32 cellular contexts compared by ENCODE assay signal in the genomic region with DNA sequence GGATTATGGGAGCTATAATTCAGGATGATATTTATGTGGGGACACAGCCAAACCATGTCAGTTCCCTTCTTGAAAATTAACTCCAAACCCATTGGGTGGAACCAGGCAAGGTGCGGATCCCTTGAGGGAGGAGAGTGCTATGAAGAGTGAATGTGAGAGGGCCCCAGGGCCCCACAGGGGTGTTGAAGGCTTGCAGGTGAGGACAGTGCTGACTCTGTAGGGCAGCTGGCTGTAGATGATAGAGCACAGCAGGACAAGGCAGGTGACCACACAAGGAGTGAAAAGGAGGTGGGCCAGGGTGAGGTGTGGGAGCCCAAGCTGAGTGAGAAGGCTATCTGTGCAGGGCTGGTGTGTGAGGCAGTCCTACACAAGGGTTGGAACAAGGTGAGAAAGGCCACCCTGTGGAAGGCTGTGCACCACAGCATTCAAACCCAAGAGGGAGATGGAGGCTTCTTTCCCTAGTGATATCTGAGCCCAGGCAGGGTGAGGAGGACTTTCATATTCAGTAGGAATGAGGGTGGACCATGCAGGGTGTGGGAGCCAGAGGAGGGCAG.
"Had no signal": no experiment of that assay in that cellular context is flagged by ENCODE, and none has a peak within 500 bp of the region (broad histone marks: within the 10 kb centered on the region; RNA-seq: fewer than 3 reads in every experiment).

No MANE protein-coding gene starts in this region.

- H3K9me3 ChIP-seq: body of pancreas, breast epithelium, MG63, SK-N-SH had no signal

- H3K27ac Mint-ChIP-seq: activated CD4-positive, alpha-beta memory T cell treated with anti-CD3 and anti-CD28 coated beads for 36 hours; activated CD4-positive, alpha-beta T cell treated with anti-CD3 and anti-CD28 coated beads for 36 hours; activated naive CD4-positive, alpha-beta T cell treated with anti-CD3 and anti-CD28 coated beads for 36 hours; activated naive CD4-positive, alpha-beta T cell treated with anti-CD3 and anti-CD28 coated beads, Interleukin-2, amount 50 U/mL, for 72 hours; activated T-helper 1 cell treated with anti-CD3 and anti-CD28 coated beads, Interleukin-12 subunit alpha, Interleukin-12 subunit beta, Interleukin-2, Interleukin-4 antibody, amounts not matched to agents 30 ng/mL and 10 ng/mL and 1 ng/mL, durations not matched to agents 14 hours and 24 hours and 36 hours; T-helper 1 cell treated with Interleukin-12 subunit alpha and Interleukin-12 subunit beta and Interleukin-4 antibody, amounts not matched to agents 30 μg/mL and 1 μg/mL, for 36 hours; T-helper 2 cell treated with Interferon-gamma antibody and Interleukin-4, amounts not matched to agents 5 μg/mL and 100 μg/mL, for 36 hours had no signal

- H3K9me3 Mint-ChIP-seq: activated CD4-positive, alpha-beta memory T cell treated with anti-CD3 and anti-CD28 coated beads for 36 hours; activated naive CD4-positive, alpha-beta T cell treated with anti-CD3 and anti-CD28 coated beads for 36 hours; activated naive CD4-positive, alpha-beta T cell treated with anti-CD3 and anti-CD28 coated beads, Interleukin-2, amount 50 U/mL, for 72 hours; activated T-cell treated with anti-CD3 and anti-CD28 coated beads, Interleukin-2, amount 50 U/mL, for 4 hours; activated T-helper 1 cell treated with anti-CD3 and anti-CD28 coated beads, Interleukin-12 subunit alpha, Interleukin-12 subunit beta, Interleukin-2, Interleukin-4 antibody, amounts not matched to agents 30 ng/mL and 10 ng/mL and 1 ng/mL, durations not matched to agents 14 hours and 24 hours and 36 hours; T-helper 1 cell treated with Interleukin-12 subunit alpha and Interleukin-12 subunit beta and Interleukin-4 antibody, amounts not matched to agents 30 μg/mL and 1 μg/mL, for 36 hours; T-helper 2 cell treated with Interferon-gamma antibody and Interleukin-4, amounts not matched to agents 5 μg/mL and 100 μg/mL, for 36 hours had no signal

- H3K4me3 Mint-ChIP-seq: activated CD4-positive, alpha-beta memory T cell treated with anti-CD3 and anti-CD28 coated beads for 36 hours; activated CD4-positive, alpha-beta T cell treated with anti-CD3 and anti-CD28 coated beads for 36 hours; activated naive CD4-positive, alpha-beta T cell treated with anti-CD3 and anti-CD28 coated beads for 36 hours; activated T-cell treated with anti-CD3 and anti-CD28 coated beads, Interleukin-2, amount 50 U/mL, for 4 hours; activated T-helper 1 cell treated with anti-CD3 and anti-CD28 coated beads, Interleukin-12 subunit alpha, Interleukin-12 subunit beta, Interleukin-2, Interleukin-4 antibody, amounts not matched to agents 30 ng/mL and 10 ng/mL and 1 ng/mL, durations not matched to agents 14 hours and 24 hours and 36 hours; T-helper 1 cell treated with Interleukin-12 subunit alpha and Interleukin-12 subunit beta and Interleukin-4 antibody, amounts not matched to agents 30 μg/mL and 1 μg/mL, for 36 hours; T-helper 2 cell treated with Interferon-gamma antibody and Interleukin-4, amounts not matched to agents 5 μg/mL and 100 μg/mL, for 36 hours had no signal

- H3K4me1 ChIP-seq: body of pancreas, breast epithelium, SJSA1 had no signal

- H3K27ac ChIP-seq: body of pancreas, breast epithelium, PC-9, SJSA1 had no signal

- H3K4me1 Mint-ChIP-seq: activated CD4-positive, alpha-beta T cell treated with anti-CD3 and anti-CD28 coated beads for 36 hours had no signal

- DNase-seq: activated CD4-positive, alpha-beta memory T cell treated with anti-CD3 and anti-CD28 coated beads for 36 hours; activated CD4-positive, alpha-beta T cell treated with anti-CD3 and anti-CD28 coated beads for 36 hours; activated CD4-positive, alpha-beta T cell treated with anti-CD3 and anti-CD28 coated beads, Interleukin-2, amount 50 U/mL, for 1 hour; activated CD8-positive, alpha-beta memory T cell treated with anti-CD3 and anti-CD28 coated beads, Interleukin-2, amount 50 U/mL, for 4 hours; activated gamma-delta T cell treated with Interleukin-2 at 50 U/mL for 16 hours; activated naive CD4-positive, alpha-beta T cell treated with anti-CD3 and anti-CD28 coated beads for 36 hours; activated T-cell treated with anti-CD3 and anti-CD28 coated beads for 4 hours; activated T-cell treated with anti-CD3 and anti-CD28 coated beads, Interleukin-2, amount 50 U/mL, for 4 hours; amygdala; body of pancreas; Kasumi-1; KG1; MG63; NCI-H1048; NCI-H1105 treated with DMSO at 0.1 percent for 48 hours; NCI-H1436; NCI-H187; NCI-H2029 treated with DMSO at 0.1 percent for 48 hours; NCI-H2107; NCI-H2171; NCI-H510A; NCI-H526; NCI-H748 treated with DMSO at 0.1 percent for 48 hours; PC-9; SHP77 treated with DMSO at 0.1 percent for 48 hours; SK-N-SH had no signal

- H3K36me3 Mint-ChIP-seq: activated CD4-positive, alpha-beta memory T cell treated with anti-CD3 and anti-CD28 coated beads for 36 hours; activated naive CD4-positive, alpha-beta T cell treated with anti-CD3 and anti-CD28 coated beads, Interleukin-2, amount 50 U/mL, for 72 hours had no signal

- H3K27me3 ChIP-seq: body of pancreas, breast epithelium, MG63, SJSA1 had no signal

- H3K36me3 ChIP-seq: breast epithelium, MG63, SJSA1 had no signal

- H3K4me3 ChIP-seq: body of pancreas, breast epithelium, MG63, PC-9, SJSA1 had no signal

- ATAC-seq: activated CD4-positive, alpha-beta T cell treated with anti-CD3 and anti-CD28 coated beads for 36 hours; activated naive CD4-positive, alpha-beta T cell treated with anti-CD3 and anti-CD28 coated beads, Interleukin-2, amount 50 U/mL, for 72 hours; activated T-cell treated with anti-CD3 and anti-CD28 coated beads, Interleukin-2, amount 50 U/mL, for 4 hours; body of pancreas had no signal
